8 cellular contexts compared by ENCODE assay signal in genomic region chr12:121295123-121295745, GRCh38. TPM values are rescaled to one million over a fixed set of nuclear protein-coding genes. Genes with fewer than 3 reads are reported as not detected.
DNase-seq lines count a peak whose midpoint lies in the region; ATAC-seq and TF ChIP-seq lines count a peak whose summit lies in the region.

No MANE protein-coding gene starts in this region.

- no peak for ATAC-seq in left lung

- 43 to 55% (median 47%) methylated on average over 6 to 7 of the region's 7 CpGs for WGBS in adrenal gland, 4 donors

- TF ChIP-seq POLR2A in adrenal gland (IDR thresholded peaks at IDR 0.05) = no peak

- H3K9me3 ChIP-seq in MM.1S (replicated peaks; ENCODE audit: insufficient read depth, low read length) = no peaks in the 10 kb centered on the region
- H3K9me3 ChIP-seq in adipocyte (ENCODE audit: control insufficient read depth, low read length) = no peaks in the 10 kb centered on the region
- H3K9me3 ChIP-seq in left lung = no peaks in the 10 kb centered on the region
- H3K9me3 ChIP-seq in tibial artery = no peaks in the 10 kb centered on the region
- H3K9me3 ChIP-seq in adrenal gland (replicated peaks in 1 of 3) = no peaks in the 10 kb centered on the region

- H3K27me3 ChIP-seq in MM.1S (replicated peaks; ENCODE audit: insufficient read depth, low read length) (no peaks in the 10 kb centered on the region), adipocyte (replicated peaks; ENCODE audit: control insufficient read depth, insufficient read depth, low read length) (no peaks in the 10 kb centered on the region), left lung (no peaks in the 10 kb centered on the region), tibial artery (no peaks in the 10 kb centered on the region), adrenal gland (no peaks in the 10 kb centered on the region)

- peak overlapping the region; percentile 78; the same call in 1 of the 2 replicates for H3K9ac ChIP-seq in MM.1S (ENCODE audit: low read length)
- peak overlapping the region; percentile 93 for H3K9ac ChIP-seq in adipocyte (ENCODE audit: low read length)

- intact Hi-C loops in left lung (cut with DNase I) = no loop called here
- intact Hi-C loops in tibial artery (cut with DNase I; ENCODE audit: low total_unique reads) = no loop called here
- intact Hi-C loops in adrenal gland (cut with DNase I) = no loop called here

- DNase-seq in D341Med (ENCODE audit: low spot score) (peak; percentile 64), MM.1S (peak; percentile 17), adipocyte (ENCODE audit: low read depth) (peak; percentile 9), left lung (no peak), tibial artery (no peak), GM10248 (ENCODE audit: extremely low spot score) (no peak), SHP77 treated with DMSO at 0.1 percent for 48 hours (lab: John Stamatoyannopoulos, UW) (no peak), adrenal gland (no peak)

- H3K4me2 ChIP-seq in MM.1S (ENCODE audit: low read depth, low read length) = peak overlapping the region; percentile 60

- no peak overlapping the region for H2AFZ ChIP-seq in MM.1S (ENCODE audit: low read length)

- no peaks in the 10 kb centered on the region for H3K9me2 ChIP-seq in MM.1S (replicated peaks; ENCODE audit: insufficient read depth, low read length)

- CTCF ChIA-PET in GM10248 (lab: Yijun Ruan, JAX) = interaction anchor here (0.9 to 1.5 kb wide), 5 partner anchors 9 to 48 kb away, joined by 3 to 5 read pairs (median 3); no protein-coding TSS in a partner anchor

- H3K79me2 ChIP-seq in MM.1S (ENCODE audit: low read length) = peaks cover 49% of the 10 kb centered on the region

- TF ChIP-seq CTCF in MM.1S (IDR thresholded peaks at IDR 0.05; ENCODE audit: low read length) = no peak
- no peak for TF ChIP-seq CTCF in left lung (IDR thresholded peaks at IDR 0.05)
- TF ChIP-seq CTCF in tibial artery (IDR thresholded peaks at IDR 0.05) = no peak
- TF ChIP-seq CTCF in GM10248 (IDR thresholded peaks at IDR 0.05; ENCODE audit: control extremely low read depth, extremely low read depth, low read depth, missing control alignments) = no peak
- TF ChIP-seq CTCF in adrenal gland (IDR thresholded peaks at IDR 0.05) = no peak

- H3F3A ChIP-seq in MM.1S (ENCODE audit: insufficient read depth, low read length) = peaks cover 14% of the 10 kb centered on the region; the same call in 1 of the 2 replicates

- H3K27ac ChIP-seq in MM.1S (ENCODE audit: low read length) (peak overlapping the region; percentile 23; the same call in 1 of the 2 replicates), left lung (peak overlapping the region in 1 of 2 donors; percentile 88), tibial artery (peak overlapping the region; percentile 79 to 82), adrenal gland (peak overlapping the region in 1 of 5 donors; percentile 81)

- H3K4me1 ChIP-seq in MM.1S (ENCODE audit: low read length) = peaks cover 11% of the 10 kb centered on the region
- H3K4me1 ChIP-seq in adipocyte (ENCODE audit: control insufficient read depth, insufficient read depth, low read length) = peaks cover 19% of the 10 kb centered on the region
- H3K4me1 ChIP-seq in left lung = peaks cover 18 to 75% of the 10 kb centered on the region in 2 donors
- peaks cover 0 to 26% (median 17%) of the 10 kb centered on the region in 4 donors for H3K4me1 ChIP-seq in tibial artery
- H3K4me1 ChIP-seq in adrenal gland (replicated peaks in 1 of 2) = peaks cover 17 to 29% of the 10 kb centered on the region in 2 donors

- no peaks in the 10 kb centered on the region for H4K20me1 ChIP-seq in MM.1S (ENCODE audit: insufficient read depth, low read length)

- H3K36me3 ChIP-seq in MM.1S (replicated peaks; ENCODE audit: insufficient read depth, low read length) (no peaks in the 10 kb centered on the region), adipocyte (ENCODE audit: control insufficient read depth, insufficient read depth, low read length, severe bottlenecking) (peaks cover 6% of the 10 kb centered on the region), left lung (peaks cover 0 to 17% of the 10 kb centered on the region in 2 donors), tibial artery (peaks cover 0 to 7% (median 0%) of the 10 kb centered on the region in 3 donors), adrenal gland (replicated peaks in 1 of 2) (peaks cover 0 to 5% of the 10 kb centered on the region in 2 donors)

- peak overlapping the region; percentile 78 for H3K4me3 ChIP-seq in MM.1S (ENCODE audit: low read length)
- H3K4me3 ChIP-seq in adipocyte (ENCODE audit: low read length) = peak overlapping the region; percentile 96
- peak overlapping the region; percentile 98 to 99 for H3K4me3 ChIP-seq in left lung
- peak overlapping the region; percentile 87 to 96 for H3K4me3 ChIP-seq in tibial artery
- peak overlapping the region in 2 of 4 donors; percentile 75 to 98 for H3K4me3 ChIP-seq in adrenal gland

- POLR2A ChIA-PET in GM10248 (lab: Yijun Ruan, JAX) = no interaction called here

RNA-seq across cellular contexts. Expression of gene CAMKK2, which starts 1.3 kb away (rescaled TPM):
- 10 to 100 TPM; 37.8 to 47.8 TPM for total RNA-seq in left lung
- 10 to 100 TPM; 18.8 to 42.9 (median 31.4) TPM for total RNA-seq in adrenal gland
- 10 to 100 TPM; 12.8 to 20.5 (median 13.6) TPM for polyA plus RNA-seq in adrenal gland

RNA-seq across cellular contexts. Expression of gene ANAPC5, which starts 57.0 kb away (rescaled TPM):
- total RNA-seq in left lung (100 to 1,000 TPM in 1 of 2 donors, 10 to 100 TPM in 1; 84.8 to 108 TPM), adrenal gland (100 to 1,000 TPM in 2 of 8 donors, 10 to 100 TPM in 6; 81.3 to 128 (median 90.4) TPM)
- 100 to 1,000 TPM; 164 to 204 (median 181) TPM for polyA plus RNA-seq in adrenal gland

Comparison
In these comparisons a context has a peak if more than half of its experiments do, and no peak if none do; other contexts are left out.
1. DNase-seq: peak in D341Med (single experiment), MM.1S (single experiment) and adipocyte (single experiment); none in left lung (0 of 2), tibial artery (0 of 2), GM10248 (single experiment), SHP77 treated with DMSO at 0.1 percent for 48 hours (single experiment) and adrenal gland (0 of 7).